ENCODE assay signal across 14 cellular contexts in the genomic region with DNA sequence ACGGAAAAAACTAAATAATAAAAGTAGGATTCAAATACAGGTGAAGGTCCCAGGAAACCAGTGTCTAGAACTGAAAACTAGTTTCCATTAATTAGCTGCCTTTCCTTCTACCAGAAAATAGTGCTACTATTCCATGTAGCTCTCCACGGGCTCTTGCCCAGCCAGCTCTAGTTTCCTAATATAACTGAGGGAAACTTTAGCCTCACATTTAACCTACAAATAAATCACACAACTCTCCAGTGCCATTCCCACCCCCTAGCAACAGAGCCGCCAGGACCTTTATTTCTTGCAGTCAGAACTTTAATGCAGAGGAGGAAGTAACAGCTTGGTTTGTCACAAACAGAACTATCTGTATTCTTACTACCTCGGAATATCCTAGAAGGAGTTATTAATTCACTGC.
"Had no signal": no experiment of that assay in that cellular context is flagged by ENCODE, and none has a peak within 500 bp of the region (broad histone marks: within the 10 kb centered on the region; RNA-seq: fewer than 3 reads in every experiment).

No MANE protein-coding gene starts in this region.

- H3K4me3 ChIP-seq: coronary artery, lung, pancreas, tibial nerve, uterus had no signal

- H3K9me3 Mint-ChIP-seq: central memory CD8-positive, alpha-beta T cell; naive B cell; stimulated activated memory B cell treated with anti-CD40 and anti-IgM and Interleukin-4, amounts not matched to agents 10 μg/mL and 1 μg/mL and 100 μg/mL, for 72 hours; T-helper 2 cell treated with Interferon-gamma antibody and Interleukin-4, amounts not matched to agents 5 μg/mL and 100 μg/mL, for 36 hours had no signal

- H3K9me3 ChIP-seq: pancreas, tibial nerve, uterus had no signal

- H3K27me3 ChIP-seq: pancreas, tibial nerve, uterus had no signal

- DNase-seq: activated CD4-positive, alpha-beta T cell treated with anti-CD3 and anti-CD28 coated beads, Interleukin-2, amount 50 U/mL, for 1 hour; activated CD8-positive, alpha-beta memory T cell treated with anti-CD3 and anti-CD28 coated beads for 24 hours; activated naive CD4-positive, alpha-beta T cell treated with Interleukin-2 at 50 U/mL for 16 hours; foreskin fibroblast; naive B cell; pancreas; stimulated activated CD4-positive, alpha-beta T cell treated with anti-CD3 and anti-CD28 coated beads, Interleukin-2, amount 100 ng/mL, for 48 hours; uterus had no signal

- H3K4me3 Mint-ChIP-seq: central memory CD8-positive, alpha-beta T cell; naive B cell; stimulated activated memory B cell treated with anti-CD40 and anti-IgM and Interleukin-4, amounts not matched to agents 10 μg/mL and 1 μg/mL and 100 μg/mL, for 72 hours; T-helper 2 cell treated with Interferon-gamma antibody and Interleukin-4, amounts not matched to agents 5 μg/mL and 100 μg/mL, for 36 hours had no signal

- H3K27ac Mint-ChIP-seq: naive B cell; stimulated activated memory B cell treated with anti-CD40 and anti-IgM and Interleukin-4, amounts not matched to agents 10 μg/mL and 1 μg/mL and 100 μg/mL, for 72 hours; T-helper 2 cell treated with Interferon-gamma antibody and Interleukin-4, amounts not matched to agents 5 μg/mL and 100 μg/mL, for 36 hours had no signal

- H3K27me3 Mint-ChIP-seq: central memory CD8-positive, alpha-beta T cell; naive B cell; stimulated activated memory B cell treated with anti-CD40 and anti-IgM and Interleukin-4, amounts not matched to agents 10 μg/mL and 1 μg/mL and 100 μg/mL, for 72 hours had no signal

- H3K27ac ChIP-seq: coronary artery, pancreas, tibial nerve, uterus had no signal

- H3K4me1 ChIP-seq: uterus had no signal

- ATAC-seq: pancreas; stimulated activated memory B cell treated with anti-CD40 and anti-IgM and Interleukin-4, amounts not matched to agents 10 μg/mL and 1 μg/mL and 100 μg/mL, for 72 hours had no signal

- H3K36me3 ChIP-seq: uterus had no signal
